In genomic region chr21:42763578-42764442, GRCh38 we compare ENCODE assay signal across 1 cellular context.
A peak's percentile ranks its signal among the peaks of the same experiment; 100 is the strongest.
TF ChIP-seq lines count a peak whose summit lies in the region.

No MANE protein-coding gene starts in this region.

TF ChIP-seq in K562, 482 proteins besides CTCF, POLR2A, EP300 and RAD21:
- TF ChIP-seq ZNF165 (CRISPR knock-in tag; IDR thresholded peaks at IDR 0.05; ENCODE audit: borderline replicate concordance) (no peak), CEBPG (CRISPR knock-in tag; IDR thresholded peaks at IDR 0.05) (no peak), CEBPG (tag; conservative IDR thresholded peaks at IDR 0.05 in 1 of 2, IDR thresholded peaks at IDR 0.05 in 1 of 2) (peak; percentile 10 to 62; a peak in 2 of 4 replicates), ZKSCAN8 (CRISPR knock-in tag; IDR thresholded peaks at IDR 0.05) (no peak), KLF10 (CRISPR knock-in tag; IDR thresholded peaks at IDR 0.05) (no peak), FOS (IDR thresholded peaks at IDR 0.05; ENCODE audit: extremely low read depth, insufficient read length) (no peak), ZBED1 (IDR thresholded peaks at IDR 0.05) (no peak), BCOR (IDR thresholded peaks at IDR 0.05) (no peak), ZNF592 (IDR thresholded peaks at IDR 0.05) (no peak), CBFA2T3 (IDR thresholded peaks at IDR 0.05) (peak; percentile 30; the same call in 1 of the 2 replicates), ETS2 (tag; IDR thresholded peaks at IDR 0.05; ENCODE audit: borderline replicate concordance, poor library complexity, severe bottlenecking) (no peak), POLR2AphosphoS5 (IDR thresholded peaks at IDR 0.05; ENCODE audit: control insufficient read depth, insufficient read depth, low read depth, low read length) (no peak), ATF7 (IDR thresholded peaks at IDR 0.05) (peak; percentile 46; the same call in 1 of the 2 replicates), CBFA2T2 (conservative IDR thresholded peaks at IDR 0.05) (0 out of 2 replicates have a peak, but pooled peaks have one; percentile 19), MEF2A (IDR thresholded peaks at IDR 0.05; ENCODE audit: control insufficient read depth, low read depth, low read length) (no peak), ARNT (IDR thresholded peaks at IDR 0.05) (no peak), WHSC1 (IDR thresholded peaks at IDR 0.05; ENCODE audit: low read length) (no peak), ZNF41 (CRISPR knock-in tag; conservative IDR thresholded peaks at IDR 0.05) (no peak), FOSL1 (tag; conservative IDR thresholded peaks at IDR 0.05) (0 out of 2 replicates have a peak, but pooled peaks have one; percentile 37), TCF3 (CRISPR knock-in tag; IDR thresholded peaks at IDR 0.05) (peak; percentile 44), SOX6 (IDR thresholded peaks at IDR 0.05) (no peak), RFX1 (IDR thresholded peaks at IDR 0.05) (no peak), ATF3 (IDR thresholded peaks at IDR 0.05) (peak; percentile 76), ATF3 (CRISPR knock-in tag; conservative IDR thresholded peaks at IDR 0.05) (no peak), THAP12 (CRISPR knock-in tag; IDR thresholded peaks at IDR 0.05) (no peak), CEBPB (tag; IDR thresholded peaks at IDR 0.05) (peak; percentile 42), ATF1 (CRISPR knock-in tag; IDR thresholded peaks at IDR 0.05) (no peak), ATF1 (tag; IDR thresholded peaks at IDR 0.05) (peak; percentile 38), TFE3 (CRISPR knock-in tag; IDR thresholded peaks at IDR 0.05) (no peak), CSDE1 (IDR thresholded peaks at IDR 0.05) (no peak), ZNF12 (CRISPR knock-in tag; IDR thresholded peaks at IDR 0.05) (no peak), SUPT5H (IDR thresholded peaks at IDR 0.05) (no peak), SAFB2 (IDR thresholded peaks at IDR 0.05; ENCODE audit: borderline replicate concordance, low read depth, low read length, severe bottlenecking) (no peak), PREB (CRISPR knock-in tag; IDR thresholded peaks at IDR 0.05) (no peak), UBTF (IDR thresholded peaks at IDR 0.05; ENCODE audit: borderline replicate concordance in 1 of 2, low read depth in 2 of 2, low read length in 2 of 2) (peak in 1 of 2 experiments; percentile 65; a peak in 1 of 4 replicates), SMARCA4 (IDR thresholded peaks at IDR 0.05) (no peak), ZFPM2 (CRISPR knock-in tag; IDR thresholded peaks at IDR 0.05) (no peak)
